In the genomic region with DNA sequence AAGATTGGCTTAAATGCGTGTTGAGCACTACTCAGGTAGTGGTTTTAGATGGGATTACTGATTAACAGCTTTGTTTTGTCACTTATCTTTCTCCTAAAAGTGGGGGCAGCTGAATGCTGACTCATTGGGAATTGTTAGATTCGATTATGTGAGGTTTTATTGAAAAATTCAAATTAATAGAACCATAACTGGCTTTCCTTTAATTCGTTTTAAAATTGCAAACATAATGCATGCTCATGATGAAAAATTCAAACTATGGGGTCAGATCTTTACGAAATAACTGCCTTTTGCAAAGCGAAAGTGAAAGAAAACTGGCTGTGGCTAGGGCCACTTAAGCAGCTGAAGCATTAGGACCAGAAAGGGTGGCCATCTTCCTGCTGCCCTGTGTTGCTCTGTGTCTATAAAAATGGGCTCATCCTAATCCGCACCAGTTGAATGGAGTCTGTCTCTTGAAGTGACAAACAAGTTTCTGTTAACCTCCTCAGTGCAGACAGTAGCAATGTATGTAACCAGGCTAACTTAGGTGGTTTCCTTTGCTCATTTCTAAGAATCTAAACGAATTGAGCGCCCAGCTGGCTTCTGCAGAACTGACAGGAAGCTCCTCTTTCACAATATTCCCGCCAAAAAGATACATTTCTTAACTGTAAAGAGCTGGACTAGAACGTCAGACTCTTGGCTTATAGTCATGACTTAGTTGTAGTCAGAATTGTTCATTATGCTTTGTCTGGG, we compare ENCODE assay signal across 1 cellular context.
A peak's percentile ranks its signal among the peaks of the same experiment; 100 is the strongest.
TF ChIP-seq lines count a peak whose summit lies in the region.

No MANE protein-coding gene starts in this region.

TF ChIP-seq in K562, 482 proteins besides CTCF, POLR2A, EP300 and RAD21 (continued from another document and continues in another):
- TF ChIP-seq, protein P1, sequence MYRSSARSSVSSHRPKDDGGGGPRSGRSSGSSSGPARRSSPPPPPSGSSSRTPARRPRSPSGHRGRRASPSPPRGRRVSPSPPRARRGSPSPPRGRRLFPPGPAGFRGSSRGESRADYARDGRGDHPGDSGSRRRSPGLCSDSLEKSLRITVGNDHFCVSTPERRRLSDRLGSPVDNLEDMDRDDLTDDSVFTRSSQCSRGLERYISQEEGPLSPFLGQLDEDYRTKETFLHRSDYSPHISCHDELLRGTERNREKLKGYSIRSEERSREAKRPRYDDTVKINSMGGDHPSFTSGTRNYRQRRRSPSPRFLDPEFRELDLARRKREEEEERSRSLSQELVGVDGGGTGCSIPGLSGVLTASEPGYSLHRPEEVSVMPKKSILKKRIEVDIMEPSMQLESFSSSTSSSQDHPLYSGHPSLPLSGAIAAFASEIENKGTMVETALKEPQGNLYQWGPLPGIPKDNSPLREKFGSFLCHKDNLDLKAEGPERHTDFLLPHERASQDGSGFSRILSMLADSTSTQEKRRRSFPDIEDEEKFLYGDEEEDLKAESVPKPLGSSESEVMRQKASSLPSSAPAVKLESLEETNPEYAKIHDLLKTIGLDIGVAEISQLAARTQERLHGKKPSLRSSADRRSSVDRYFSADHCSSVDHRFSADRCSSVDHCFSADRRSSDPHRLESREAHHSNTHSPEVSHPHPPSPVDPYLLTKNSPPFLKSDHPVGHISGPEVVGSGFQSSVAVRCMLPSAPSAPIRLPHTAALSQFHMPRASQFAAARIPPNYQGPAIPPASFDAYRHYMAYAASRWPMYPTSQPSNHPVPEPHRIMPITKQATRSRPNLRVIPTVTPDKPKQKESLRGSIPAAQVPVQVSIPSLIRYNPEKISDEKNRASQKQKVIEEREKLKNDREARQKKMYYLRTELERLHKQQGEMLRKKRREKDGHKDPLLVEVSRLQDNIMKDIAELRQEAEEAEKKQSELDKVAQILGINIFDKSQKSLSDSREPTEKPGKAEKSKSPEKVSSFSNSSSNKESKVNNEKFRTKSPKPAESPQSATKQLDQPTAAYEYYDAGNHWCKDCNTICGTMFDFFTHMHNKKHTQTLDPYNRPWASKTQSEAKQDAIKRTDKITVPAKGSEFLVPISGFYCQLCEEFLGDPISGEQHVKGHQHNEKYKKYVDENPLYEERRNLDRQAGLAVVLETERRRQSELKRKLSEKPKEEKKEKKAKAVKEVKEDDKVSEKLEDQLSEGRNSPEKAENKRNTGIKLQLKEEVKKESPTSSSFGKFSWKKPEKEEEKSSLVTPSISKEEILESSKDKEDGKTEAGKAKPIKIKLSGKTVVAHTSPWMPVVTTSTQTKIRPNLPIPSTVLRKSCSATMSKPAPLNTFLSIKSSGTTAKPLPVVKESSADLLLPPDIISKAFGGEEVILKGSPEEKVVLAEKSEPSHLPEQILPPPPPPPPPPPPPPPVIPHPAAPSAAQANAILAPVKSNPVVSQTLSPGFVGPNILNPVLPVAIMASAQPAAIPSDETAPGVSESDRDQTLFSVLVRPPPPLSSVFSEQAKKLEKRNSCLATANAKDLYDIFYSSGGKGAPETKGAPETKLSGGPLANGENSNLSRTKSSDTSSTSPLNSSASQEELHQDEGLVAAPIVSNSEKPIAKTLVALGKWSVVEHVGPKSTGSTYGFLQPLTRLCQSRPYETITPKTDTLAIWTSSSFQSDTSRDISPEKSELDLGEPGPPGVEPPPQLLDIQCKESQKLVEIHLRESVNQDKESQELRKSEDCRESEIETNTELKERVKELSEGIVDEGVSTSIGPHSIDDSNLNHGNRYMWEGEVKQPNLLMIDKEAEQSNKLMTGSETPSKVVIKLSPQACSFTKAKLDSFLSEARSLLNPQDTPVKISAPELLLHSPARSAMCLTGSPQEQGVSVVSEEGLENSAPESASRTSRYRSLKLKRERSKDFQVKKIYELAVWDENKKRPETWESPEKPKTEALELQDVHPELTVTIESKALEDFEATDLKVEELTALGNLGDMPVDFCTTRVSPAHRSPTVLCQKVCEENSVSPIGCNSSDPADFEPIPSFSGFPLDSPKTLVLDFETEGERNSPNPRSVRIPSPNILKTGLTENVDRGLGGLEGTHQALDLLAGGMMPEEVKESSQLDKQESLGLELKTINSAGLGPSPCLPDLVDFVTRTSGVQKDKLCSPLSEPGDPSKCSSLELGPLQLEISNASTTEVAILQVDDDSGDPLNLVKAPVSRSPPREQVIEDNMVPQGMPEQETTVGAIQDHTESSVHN (IDR thresholded peaks at IDR 0.05; ENCODE audit: borderline replicate concordance in 1 of 2, low read depth in 1 of 2): peak in 1 of 2 experiments; percentile 93; a peak in 2 of 4 replicates
- TF ChIP-seq CBX1 (IDR thresholded peaks at IDR 0.05; ENCODE audit: low read depth) (no peak), TEAD1 (CRISPR knock-in tag; IDR thresholded peaks at IDR 0.05) (no peak), TAF9B (IDR thresholded peaks at IDR 0.05; ENCODE audit: partially characterized antibody) (peak; percentile 61), SP2 (IDR thresholded peaks at IDR 0.05; ENCODE audit: extremely low read depth, low read depth, low read length, poor library complexity, severe bottlenecking) (no peak), ZNF134 (CRISPR knock-in tag; conservative IDR thresholded peaks at IDR 0.05) (peak; percentile 41; the same call in 1 of the 2 replicates), ZNF224 (CRISPR knock-in tag; IDR thresholded peaks at IDR 0.05) (no peak), FOXM1 (IDR thresholded peaks at IDR 0.05; ENCODE audit: low read depth) (peak; percentile 81), FOXM1 (CRISPR knock-in tag; IDR thresholded peaks at IDR 0.05; ENCODE audit: low read depth) (no peak), RBM22 (IDR thresholded peaks at IDR 0.05; ENCODE audit: low read depth, low read length, poor library complexity, severe bottlenecking) (no peak), DIDO1 (tag; IDR thresholded peaks at IDR 0.05; ENCODE audit: low read depth) (no peak), ZFX (CRISPR knock-in tag; IDR thresholded peaks at IDR 0.05) (no peak), BCL6 (CRISPR knock-in tag; IDR thresholded peaks at IDR 0.05) (no peak), SMARCA4 (IDR thresholded peaks at IDR 0.05) (peak; percentile 67; the same call in 1 of the 2 replicates), DACH1 (IDR thresholded peaks at IDR 0.05; ENCODE audit: partially characterized antibody) (no peak), YY1 (IDR thresholded peaks at IDR 0.05; ENCODE audit: borderline replicate concordance in 1 of 3, control insufficient read depth in 1 of 3, extremely low read depth in 1 of 3, insufficient read depth in 3 of 3, insufficient read length in 1 of 3, insufficient replicate concordance in 2 of 3, low read depth in 1 of 3, low read length in 2 of 3) (peak in 2 of 3 experiments; percentile 76 to 86), BRD4 (IDR thresholded peaks at IDR 0.05) (no peak; the same call in 1 of the 2 replicates), ELF1 (tag; IDR thresholded peaks at IDR 0.05) (no peak), TFAM (CRISPR knock-in tag; conservative IDR thresholded peaks at IDR 0.05) (no peak), MTF1 (CRISPR knock-in tag; IDR thresholded peaks at IDR 0.05; ENCODE audit: borderline replicate concordance) (no peak), DPF2 (IDR thresholded peaks at IDR 0.05) (peak; percentile 79), PHF21A (IDR thresholded peaks at IDR 0.05; ENCODE audit: borderline replicate concordance, low read depth) (no peak), SNIP1 (IDR thresholded peaks at IDR 0.05; ENCODE audit: low read depth) (no peak), FOSL1 (tag; conservative IDR thresholded peaks at IDR 0.05) (peak; percentile 63), MAFG (tag; conservative IDR thresholded peaks at IDR 0.05) (peak; percentile 92), GTF2F1 (IDR thresholded peaks at IDR 0.05; ENCODE audit: low read depth, low read length) (no peak), NFE2L1 (tag; IDR thresholded peaks at IDR 0.05; ENCODE audit: borderline replicate concordance, low read depth) (peak; percentile 28; the same call in 1 of the 2 replicates), SRSF7 (optimal IDR thresholded peaks at IDR 0.05; ENCODE audit: low read depth, low read length) (no peak), ZNF507 (tag; conservative IDR thresholded peaks at IDR 0.05) (no peak), BHLHE40 (IDR thresholded peaks at IDR 0.05; ENCODE audit: low read length) (no peak), NFE2 (IDR thresholded peaks at IDR 0.05; ENCODE audit: low read depth) (peak; percentile 85), CHCHD3 (CRISPR knock-in tag; IDR thresholded peaks at IDR 0.05) (no peak), RFX7 (CRISPR knock-in tag; IDR thresholded peaks at IDR 0.05) (no peak), SMAD4 (CRISPR knock-in tag; conservative IDR thresholded peaks at IDR 0.05) (no peak), HNRNPH1 (optimal IDR thresholded peaks at IDR 0.05; ENCODE audit: low read depth, low read length) (no peak), CTBP1 (IDR thresholded peaks at IDR 0.05; ENCODE audit: borderline replicate concordance) (no peak), MTA3 (IDR thresholded peaks at IDR 0.05; ENCODE audit: borderline replicate concordance) (no peak), TGIF2 (CRISPR knock-in tag; IDR thresholded peaks at IDR 0.05) (no peak), SMARCC2 (IDR thresholded peaks at IDR 0.05; ENCODE audit: low read depth) (peak; percentile 65), ZBTB17 (CRISPR knock-in tag; IDR thresholded peaks at IDR 0.05) (no peak), FOS (IDR thresholded peaks at IDR 0.05; ENCODE audit: extremely low read depth, insufficient read length) (no peak)
- TF ChIP-seq, protein P2, sequence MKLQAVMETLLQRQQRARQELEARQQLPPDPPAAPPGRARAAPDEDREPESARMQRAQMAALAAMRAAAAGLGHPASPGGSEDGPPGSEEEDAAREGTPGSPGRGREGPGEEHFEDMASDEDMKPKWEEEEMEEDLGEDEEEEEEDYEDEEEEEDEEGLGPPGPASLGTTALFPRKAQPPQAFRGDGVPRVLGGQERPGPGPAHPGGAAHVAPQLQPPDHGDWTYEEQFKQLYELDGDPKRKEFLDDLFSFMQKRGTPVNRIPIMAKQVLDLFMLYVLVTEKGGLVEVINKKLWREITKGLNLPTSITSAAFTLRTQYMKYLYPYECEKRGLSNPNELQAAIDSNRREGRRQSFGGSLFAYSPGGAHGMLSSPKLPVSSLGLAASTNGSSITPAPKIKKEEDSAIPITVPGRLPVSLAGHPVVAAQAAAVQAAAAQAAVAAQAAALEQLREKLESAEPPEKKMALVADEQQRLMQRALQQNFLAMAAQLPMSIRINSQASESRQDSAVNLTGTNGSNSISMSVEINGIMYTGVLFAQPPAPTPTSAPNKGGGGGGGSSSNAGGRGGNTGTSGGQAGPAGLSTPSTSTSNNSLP (IDR thresholded peaks at IDR 0.05; ENCODE audit: borderline replicate concordance, low read depth, low read length): no peak
- TF ChIP-seq, protein P3, sequence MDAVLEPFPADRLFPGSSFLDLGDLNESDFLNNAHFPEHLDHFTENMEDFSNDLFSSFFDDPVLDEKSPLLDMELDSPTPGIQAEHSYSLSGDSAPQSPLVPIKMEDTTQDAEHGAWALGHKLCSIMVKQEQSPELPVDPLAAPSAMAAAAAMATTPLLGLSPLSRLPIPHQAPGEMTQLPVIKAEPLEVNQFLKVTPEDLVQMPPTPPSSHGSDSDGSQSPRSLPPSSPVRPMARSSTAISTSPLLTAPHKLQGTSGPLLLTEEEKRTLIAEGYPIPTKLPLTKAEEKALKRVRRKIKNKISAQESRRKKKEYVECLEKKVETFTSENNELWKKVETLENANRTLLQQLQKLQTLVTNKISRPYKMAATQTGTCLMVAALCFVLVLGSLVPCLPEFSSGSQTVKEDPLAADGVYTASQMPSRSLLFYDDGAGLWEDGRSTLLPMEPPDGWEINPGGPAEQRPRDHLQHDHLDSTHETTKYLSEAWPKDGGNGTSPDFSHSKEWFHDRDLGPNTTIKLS (IDR thresholded peaks at IDR 0.05; ENCODE audit: borderline replicate concordance, low read depth): no peak
- TF ChIP-seq, protein P4, sequence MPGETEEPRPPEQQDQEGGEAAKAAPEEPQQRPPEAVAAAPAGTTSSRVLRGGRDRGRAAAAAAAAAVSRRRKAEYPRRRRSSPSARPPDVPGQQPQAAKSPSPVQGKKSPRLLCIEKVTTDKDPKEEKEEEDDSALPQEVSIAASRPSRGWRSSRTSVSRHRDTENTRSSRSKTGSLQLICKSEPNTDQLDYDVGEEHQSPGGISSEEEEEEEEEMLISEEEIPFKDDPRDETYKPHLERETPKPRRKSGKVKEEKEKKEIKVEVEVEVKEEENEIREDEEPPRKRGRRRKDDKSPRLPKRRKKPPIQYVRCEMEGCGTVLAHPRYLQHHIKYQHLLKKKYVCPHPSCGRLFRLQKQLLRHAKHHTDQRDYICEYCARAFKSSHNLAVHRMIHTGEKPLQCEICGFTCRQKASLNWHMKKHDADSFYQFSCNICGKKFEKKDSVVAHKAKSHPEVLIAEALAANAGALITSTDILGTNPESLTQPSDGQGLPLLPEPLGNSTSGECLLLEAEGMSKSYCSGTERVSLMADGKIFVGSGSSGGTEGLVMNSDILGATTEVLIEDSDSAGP (CRISPR knock-in tag; IDR thresholded peaks at IDR 0.05): no peak
- TF ChIP-seq, protein P5, sequence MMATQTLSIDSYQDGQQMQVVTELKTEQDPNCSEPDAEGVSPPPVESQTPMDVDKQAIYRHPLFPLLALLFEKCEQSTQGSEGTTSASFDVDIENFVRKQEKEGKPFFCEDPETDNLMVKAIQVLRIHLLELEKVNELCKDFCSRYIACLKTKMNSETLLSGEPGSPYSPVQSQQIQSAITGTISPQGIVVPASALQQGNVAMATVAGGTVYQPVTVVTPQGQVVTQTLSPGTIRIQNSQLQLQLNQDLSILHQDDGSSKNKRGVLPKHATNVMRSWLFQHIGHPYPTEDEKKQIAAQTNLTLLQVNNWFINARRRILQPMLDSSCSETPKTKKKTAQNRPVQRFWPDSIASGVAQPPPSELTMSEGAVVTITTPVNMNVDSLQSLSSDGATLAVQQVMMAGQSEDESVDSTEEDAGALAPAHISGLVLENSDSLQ (IDR thresholded peaks at IDR 0.05): no peak
- TF ChIP-seq, protein P6, sequence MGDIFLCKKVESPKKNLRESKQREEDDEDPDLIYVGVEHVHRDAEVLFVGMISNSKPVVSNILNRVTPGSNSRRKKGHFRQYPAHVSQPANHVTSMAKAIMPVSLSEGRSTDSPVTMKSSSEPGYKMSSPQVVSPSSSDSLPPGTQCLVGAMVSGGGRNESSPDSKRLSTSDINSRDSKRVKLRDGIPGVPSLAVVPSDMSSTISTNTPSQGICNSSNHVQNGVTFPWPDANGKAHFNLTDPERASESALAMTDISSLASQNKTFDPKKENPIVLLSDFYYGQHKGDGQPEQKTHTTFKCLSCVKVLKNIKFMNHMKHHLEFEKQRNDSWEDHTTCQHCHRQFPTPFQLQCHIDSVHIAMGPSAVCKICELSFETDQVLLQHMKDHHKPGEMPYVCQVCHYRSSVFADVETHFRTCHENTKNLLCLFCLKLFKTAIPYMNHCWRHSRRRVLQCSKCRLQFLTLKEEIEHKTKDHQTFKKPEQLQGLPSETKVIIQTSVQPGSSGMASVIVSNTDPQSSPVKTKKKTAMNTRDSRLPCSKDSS (IDR thresholded peaks at IDR 0.05; ENCODE audit: low read depth, partially characterized antibody): no peak
- TF ChIP-seq, protein P7, sequence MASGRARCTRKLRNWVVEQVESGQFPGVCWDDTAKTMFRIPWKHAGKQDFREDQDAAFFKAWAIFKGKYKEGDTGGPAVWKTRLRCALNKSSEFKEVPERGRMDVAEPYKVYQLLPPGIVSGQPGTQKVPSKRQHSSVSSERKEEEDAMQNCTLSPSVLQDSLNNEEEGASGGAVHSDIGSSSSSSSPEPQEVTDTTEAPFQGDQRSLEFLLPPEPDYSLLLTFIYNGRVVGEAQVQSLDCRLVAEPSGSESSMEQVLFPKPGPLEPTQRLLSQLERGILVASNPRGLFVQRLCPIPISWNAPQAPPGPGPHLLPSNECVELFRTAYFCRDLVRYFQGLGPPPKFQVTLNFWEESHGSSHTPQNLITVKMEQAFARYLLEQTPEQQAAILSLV (tag; IDR thresholded peaks at IDR 0.05): no peak
